ENCODE assay signal across 8 cellular contexts in the genomic region with DNA sequence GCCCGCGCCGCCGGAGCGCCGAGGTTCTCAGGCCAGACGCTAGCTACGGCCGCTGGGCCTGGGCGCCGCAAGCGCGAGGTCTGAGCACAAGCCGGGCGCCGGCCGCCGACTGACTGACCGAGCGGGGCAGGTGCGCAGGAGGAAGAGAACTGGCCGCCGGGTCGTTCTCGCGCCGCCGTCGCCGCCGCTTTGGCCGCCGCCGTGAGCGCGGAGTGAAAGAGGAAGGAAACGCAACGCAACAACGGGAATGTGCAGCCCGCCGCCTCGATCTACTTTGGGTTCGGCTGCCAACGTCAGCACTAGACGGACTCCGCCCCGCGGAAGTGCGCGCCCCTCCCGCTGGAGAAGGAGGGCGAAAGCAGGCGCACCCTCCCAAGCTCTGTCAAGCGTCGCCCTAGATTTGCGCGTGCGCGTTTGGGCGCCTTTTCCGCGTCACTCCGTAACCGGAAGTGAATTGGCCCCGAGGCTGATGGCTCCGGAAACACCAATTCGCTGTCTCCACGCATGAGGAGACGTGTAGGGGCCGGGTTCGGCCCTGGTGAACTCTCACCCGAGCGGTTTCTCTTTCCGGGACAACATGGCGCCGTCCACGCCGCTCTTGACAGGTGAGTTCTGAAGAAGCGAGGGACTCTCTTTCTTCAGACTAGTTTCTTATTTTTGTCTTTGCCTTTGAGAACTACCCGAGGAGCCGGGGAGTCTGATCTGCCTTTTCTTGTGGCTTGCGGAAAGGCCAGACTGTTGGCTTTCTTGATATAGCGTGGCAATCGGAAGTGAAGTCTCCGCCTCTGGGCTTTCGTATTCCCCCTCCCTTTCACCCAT. TPM values are rescaled to one million over a fixed set of nuclear protein-coding genes. Genes with fewer than 3 reads are reported as not detected.
DNase-seq lines count a peak whose midpoint lies in the region; TF ChIP-seq lines count a peak whose summit lies in the region.

A gene (plus strand): TSS at position 562 of the 819 bp plus-strand sequence. CDS start 16 bp downstream, at position 578.
A gene (minus strand): TSS at position 271 of the 819 bp plus-strand sequence. CDS start 361 bp downstream, outside the sequence.

- TF ChIP-seq CTCF in MM.1S (IDR thresholded peaks at IDR 0.05; ENCODE audit: low read length), result no peak
- no peak for TF ChIP-seq CTCF in fibroblast of the aortic adventitia (IDR thresholded peaks at IDR 0.05; ENCODE audit: insufficient read depth, low read length)
- TF ChIP-seq CTCF in nephron (IDR thresholded peaks at IDR 0.05; ENCODE audit: unreplicated experiment in 3 of 3), result no peak

- H3K36me3 Mint-ChIP-seq in nephron (ENCODE audit: low read depth), result peaks cover 6% of the 10 kb centered on the region
- peaks cover 73% of the 10 kb centered on the region for H3K36me3 Mint-ChIP-seq in stimulated activated naive CD8-positive, alpha-beta T cell treated with anti-CD3 and anti-CD28 coated beads, Interleukin-15, Interleukin-2, amounts not matched to agents 100 ng/mL and 50 ng/mL, for 24 hours (ENCODE audit: low read depth)

- peaks cover 12% of the 10 kb centered on the region for H3F3A ChIP-seq in MM.1S (ENCODE audit: insufficient read depth, low read length)

- DNase-seq in HAP-1 (ENCODE audit: low spot score in 2 of 2), result peak; percentile 95 to 98
- peak; percentile 100 for DNase-seq in MM.1S
- peak; percentile 91 for DNase-seq in SIG-M5 (lab: John Stamatoyannopoulos, UW)
- DNase-seq in activated gamma-delta T cell (lab: John Stamatoyannopoulos, UW), result peak; percentile 98
- DNase-seq in fibroblast of the aortic adventitia (ENCODE audit: low read depth), result peak; percentile 99

- peak within 1 kb of the TSS; percentile 87 to 100 (median 88) for H3K4me3 Mint-ChIP-seq in nephron
- H3K4me3 Mint-ChIP-seq in stimulated activated naive CD8-positive, alpha-beta T cell treated with anti-CD3 and anti-CD28 coated beads, Interleukin-15, Interleukin-2, amounts not matched to agents 100 ng/mL and 50 ng/mL, for 24 hours, result peak within 1 kb of the TSS; percentile 100

- H3K4me1 ChIP-seq in ES-I3 (ENCODE audit: insufficient read depth, low read length), result no peaks in the 10 kb centered on the region
- H3K4me1 ChIP-seq in HAP-1, result peaks cover 31% of the 10 kb centered on the region
- H3K4me1 ChIP-seq in MM.1S (ENCODE audit: low read length), result peaks cover 21% of the 10 kb centered on the region

- no peaks in the 10 kb centered on the region for H3K9me3 ChIP-seq in ES-I3 (ENCODE audit: control insufficient read depth, insufficient read depth, low read length)
- no peaks in the 10 kb centered on the region for H3K9me3 ChIP-seq in HAP-1
- H3K9me3 ChIP-seq in MM.1S (replicated peaks; ENCODE audit: insufficient read depth, low read length), result no peaks in the 10 kb centered on the region

- peak within 1 kb of the TSS; percentile 42 for H2AFZ ChIP-seq in MM.1S (ENCODE audit: low read length)

- in situ Hi-C loops in HAP-1 (cut with MboI; ENCODE audit: low sequenced_read_pairs), result loop anchor here (5.0 to 25.0 kb wide), 3 partner anchors 56 to 616 kb away; a partner anchor contains a TSS

- peaks cover 93% of the 10 kb centered on the region for H3K79me2 ChIP-seq in MM.1S (ENCODE audit: low read length)

- H4K20me1 ChIP-seq in MM.1S (ENCODE audit: insufficient read depth, low read length), result peaks cover 22% of the 10 kb centered on the region; the same call in 1 of the 2 replicates

- H3K27ac ChIP-seq in MM.1S (ENCODE audit: low read length), result peak within 1 kb of the TSS; percentile 98

- H3K9me3 Mint-ChIP-seq in nephron, result no peaks in the 10 kb centered on the region
- no peaks in the 10 kb centered on the region for H3K9me3 Mint-ChIP-seq in stimulated activated naive CD8-positive, alpha-beta T cell treated with anti-CD3 and anti-CD28 coated beads, Interleukin-15, Interleukin-2, amounts not matched to agents 100 ng/mL and 50 ng/mL, for 24 hours

- H3K4me3 ChIP-seq in HAP-1 (peak within 1 kb of the TSS; percentile 66), MM.1S (ENCODE audit: low read length) (peak within 1 kb of the TSS; percentile 97), fibroblast of the aortic adventitia (ENCODE audit: low read depth, low read length) (peak within 1 kb of the TSS; percentile 87)

- peaks cover 9% of the 10 kb centered on the region for H3K36me3 ChIP-seq in ES-I3 (ENCODE audit: insufficient read depth, low read length)
- H3K36me3 ChIP-seq in HAP-1 (replicated peaks), result peaks cover 26% of the 10 kb centered on the region
- peaks cover 16% of the 10 kb centered on the region for H3K36me3 ChIP-seq in MM.1S (replicated peaks; ENCODE audit: insufficient read depth, low read length)

- H3K27me3 ChIP-seq in HAP-1 (ENCODE audit: low read depth) (no peaks in the 10 kb centered on the region), MM.1S (replicated peaks; ENCODE audit: insufficient read depth, low read length) (no peaks in the 10 kb centered on the region)

- H3K4me2 ChIP-seq in MM.1S (ENCODE audit: low read depth, low read length), result peak within 1 kb of the TSS; percentile 84

- H3K27me3 Mint-ChIP-seq in nephron (ENCODE audit: low read depth), result no peaks in the 10 kb centered on the region
- no peaks in the 10 kb centered on the region for H3K27me3 Mint-ChIP-seq in stimulated activated naive CD8-positive, alpha-beta T cell treated with anti-CD3 and anti-CD28 coated beads, Interleukin-15, Interleukin-2, amounts not matched to agents 100 ng/mL and 50 ng/mL, for 24 hours

- H3K27ac Mint-ChIP-seq in nephron, result peak within 1 kb of the TSS; percentile 94 to 95 (median 95)
- H3K27ac Mint-ChIP-seq in stimulated activated naive CD8-positive, alpha-beta T cell treated with anti-CD3 and anti-CD28 coated beads, Interleukin-15, Interleukin-2, amounts not matched to agents 100 ng/mL and 50 ng/mL, for 24 hours, result peak within 1 kb of the TSS; percentile 98

- peaks cover 41% of the 10 kb centered on the region for H3K4me1 Mint-ChIP-seq in nephron
- H3K4me1 Mint-ChIP-seq in stimulated activated naive CD8-positive, alpha-beta T cell treated with anti-CD3 and anti-CD28 coated beads, Interleukin-15, Interleukin-2, amounts not matched to agents 100 ng/mL and 50 ng/mL, for 24 hours (ENCODE audit: low read depth), result peaks cover 73% of the 10 kb centered on the region

- H3K9me2 ChIP-seq in MM.1S (replicated peaks; ENCODE audit: insufficient read depth, low read length), result no peaks in the 10 kb centered on the region

- H3K9ac ChIP-seq in ES-I3 (ENCODE audit: low read depth, low read length) (peak within 1 kb of the TSS; percentile 86), MM.1S (ENCODE audit: low read length) (peak within 1 kb of the TSS; percentile 99)

RNA-seq across cellular contexts. Expression of the first gene that starts in this region (rescaled TPM):
- total RNA-seq in fibroblast of the aortic adventitia (ENCODE audit: low replicate concordance), result 135 and 166 TPM in 2 replicates

RNA-seq across cellular contexts. Expression of the second gene that starts in this region (rescaled TPM):
- total RNA-seq in fibroblast of the aortic adventitia (ENCODE audit: low replicate concordance), result 119 and 229 TPM in 2 replicates

Comparison
In these comparisons a context has a peak if more than half of its experiments do, and no peak if none do; other contexts are left out.
1. Peak in every context shown above with its lines: DNase-seq, H3K4me3 ChIP-seq and H3K27ac ChIP-seq.